ENCODE assay signal across 8 cellular contexts in the genomic region with DNA sequence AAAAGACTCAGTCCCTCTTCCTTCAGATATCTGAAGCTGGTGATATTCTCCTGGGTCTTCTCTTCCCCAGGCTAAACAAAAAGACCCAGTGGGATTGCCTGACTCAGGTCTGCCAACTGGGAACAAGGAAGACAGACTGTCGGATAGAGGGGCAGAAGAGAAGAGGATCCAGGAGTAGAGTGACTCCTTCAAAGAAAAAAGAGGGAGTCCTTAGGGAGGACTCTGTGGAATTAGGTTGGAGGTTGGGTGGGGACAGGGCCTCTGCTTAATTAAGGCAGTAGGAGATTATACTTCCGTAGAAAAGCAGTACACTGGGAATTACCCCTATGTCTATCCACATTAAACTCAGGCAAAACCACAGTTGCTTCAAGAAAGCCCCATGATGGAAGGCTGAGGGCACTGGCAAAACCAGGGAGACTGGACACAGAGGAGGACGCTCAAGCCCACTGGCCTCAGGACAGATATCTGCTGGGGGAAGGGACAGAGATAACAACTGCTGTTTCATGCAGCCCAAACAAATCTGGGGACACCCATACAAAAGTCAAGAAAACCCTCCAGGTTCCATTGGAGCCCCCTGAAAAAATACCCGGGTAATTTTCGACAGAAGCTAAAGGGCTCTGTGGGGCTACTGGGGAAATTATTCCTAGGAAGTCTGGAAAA. TPM values are rescaled to one million over a fixed set of nuclear protein-coding genes. Genes with fewer than 3 reads are reported as not detected.
DNase-seq lines count a peak whose midpoint lies in the region; ATAC-seq and TF ChIP-seq lines count a peak whose summit lies in the region.

No MANE protein-coding gene starts in this region.

- peaks cover 0 to 63% (median 35%) of the 10 kb centered on the region in 4 donors for H3K4me1 ChIP-seq in right lobe of liver
- peaks cover 0 to 2% of the 10 kb centered on the region in 2 donors for H3K4me1 ChIP-seq in aorta (ENCODE audit: control insufficient read depth in 1 of 2, insufficient read depth in 2 of 2, low read length in 2 of 2)

- ATAC-seq in stimulated activated naive CD8-positive, alpha-beta T cell treated with anti-CD3 and anti-CD28 coated beads, Interleukin-15, Interleukin-2, amounts not matched to agents 100 U/mL and 50 U/mL, for 24 hours = no peak
- ATAC-seq in activated T-cell treated with anti-CD3 and anti-CD28 coated beads, Interleukin-2, amount 50 U/mL, for 72 hours (replicated peaks in 1 of 2) = peak; percentile 4 to 12
- ATAC-seq in right lobe of liver (no peak), aorta (ENCODE audit: low FRiP score) (no peak)

- no peak for TF ChIP-seq CTCF in right lobe of liver (IDR thresholded peaks at IDR 0.05)

- TF ChIP-seq POLR2A in right lobe of liver (IDR thresholded peaks at IDR 0.05) = no peak

- no peaks in the 10 kb centered on the region for H3K9me3 Mint-ChIP-seq in stimulated activated naive CD8-positive, alpha-beta T cell treated with anti-CD3 and anti-CD28 coated beads, Interleukin-15, Interleukin-2, amounts not matched to agents 100 ng/mL and 50 ng/mL, for 24 hours
- H3K9me3 Mint-ChIP-seq in activated T-cell treated with anti-CD3 and anti-CD28 coated beads, Interleukin-2, amount 50 U/mL, for 72 hours = peaks cover 0 to 2% of the 10 kb centered on the region in 2 donors

- peak overlapping the region; percentile 96 for H3K4me3 Mint-ChIP-seq in stimulated activated naive CD8-positive, alpha-beta T cell treated with anti-CD3 and anti-CD28 coated beads, Interleukin-15, Interleukin-2, amounts not matched to agents 100 ng/mL and 50 ng/mL, for 24 hours
- H3K4me3 Mint-ChIP-seq in activated T-cell treated with anti-CD3 and anti-CD28 coated beads, Interleukin-2, amount 50 U/mL, for 72 hours = peak overlapping the region; percentile 95 to 96

- H3K36me3 ChIP-seq in right lobe of liver (no peaks in the 10 kb centered on the region), aorta (ENCODE audit: control insufficient read depth in 1 of 2, insufficient read depth in 2 of 2, low read length in 1 of 2) (peaks cover 0 to 2% of the 10 kb centered on the region in 2 donors), MG63 (peaks cover 72% of the 10 kb centered on the region)

- 65% methylated on average over 5 of the region's 5 CpGs for WGBS in right lobe of liver (ENCODE audit: insufficient coverage, low coverage, low lambda C conversion rate, missing lambda C conversion rate)
- 61 to 64% methylated on average over 5 of the region's 5 CpGs for WGBS in aorta, 2 donors

- peaks cover 71% of the 10 kb centered on the region for H3K4me1 Mint-ChIP-seq in stimulated activated naive CD8-positive, alpha-beta T cell treated with anti-CD3 and anti-CD28 coated beads, Interleukin-15, Interleukin-2, amounts not matched to agents 100 ng/mL and 50 ng/mL, for 24 hours (ENCODE audit: low read depth)
- H3K4me1 Mint-ChIP-seq in activated T-cell treated with anti-CD3 and anti-CD28 coated beads, Interleukin-2, amount 50 U/mL, for 72 hours (ENCODE audit: low read depth) = peaks cover 68% of the 10 kb centered on the region

- peak overlapping the region; percentile 98 for H3K27ac Mint-ChIP-seq in stimulated activated naive CD8-positive, alpha-beta T cell treated with anti-CD3 and anti-CD28 coated beads, Interleukin-15, Interleukin-2, amounts not matched to agents 100 ng/mL and 50 ng/mL, for 24 hours
- H3K27ac Mint-ChIP-seq in activated T-cell treated with anti-CD3 and anti-CD28 coated beads, Interleukin-2, amount 50 U/mL, for 72 hours = peak overlapping the region; percentile 97

- intact Hi-C loops in right lobe of liver (cut with DNase I) = no loop called here
- intact Hi-C loops in aorta (cut with DNase I) = no loop called here

- H3K36me3 Mint-ChIP-seq in stimulated activated naive CD8-positive, alpha-beta T cell treated with anti-CD3 and anti-CD28 coated beads, Interleukin-15, Interleukin-2, amounts not matched to agents 100 ng/mL and 50 ng/mL, for 24 hours (ENCODE audit: low read depth) = peaks cover 98% of the 10 kb centered on the region
- H3K36me3 Mint-ChIP-seq in activated T-cell treated with anti-CD3 and anti-CD28 coated beads, Interleukin-2, amount 50 U/mL, for 72 hours (ENCODE audit: insufficient read depth in 2 of 2) = peaks cover 48 to 75% of the 10 kb centered on the region in 2 donors

- no peaks in the 10 kb centered on the region for H3K9me3 ChIP-seq in right lobe of liver
- no peaks in the 10 kb centered on the region for H3K9me3 ChIP-seq in aorta (ENCODE audit: control insufficient read depth, low read length)
- H3K9me3 ChIP-seq in MG63 = no peaks in the 10 kb centered on the region

- H3K4me3 ChIP-seq in right lobe of liver (no peak overlapping the region), aorta (ENCODE audit: low read length in 2 of 2) (peak overlapping the region in 1 of 2 donors; percentile 36), MG63 (no peak overlapping the region)

- H3K27me3 ChIP-seq in right lobe of liver = no peaks in the 10 kb centered on the region
- no peaks in the 10 kb centered on the region for H3K27me3 ChIP-seq in aorta (ENCODE audit: control insufficient read depth in 1 of 2, insufficient read depth in 2 of 2, low read length in 1 of 2)
- no peaks in the 10 kb centered on the region for H3K27me3 ChIP-seq in MG63

- DNase-seq in stimulated activated naive CD8-positive, alpha-beta T cell treated with anti-CD3 and anti-CD28 coated beads, Interleukin-15, Interleukin-2, amounts not matched to agents 100 U/mL and 50 U/mL, for 24 hours = no peak
- DNase-seq in activated T-cell treated with anti-CD3 and anti-CD28 coated beads, Interleukin-2, amount 50 U/mL, for 72 hours = no peak
- DNase-seq in right lobe of liver = no peak
- DNase-seq in aorta = no peak
- no peak for DNase-seq in HCEC 1CT
- DNase-seq in stimulated activated CD8-positive, alpha-beta memory T cell treated with anti-CD3 and anti-CD28 coated beads, Interleukin-4, amount 100 ng/mL, for 48 hours = no peak
- no peak for DNase-seq in MG63

- no peaks in the 10 kb centered on the region for H3K27me3 Mint-ChIP-seq in stimulated activated naive CD8-positive, alpha-beta T cell treated with anti-CD3 and anti-CD28 coated beads, Interleukin-15, Interleukin-2, amounts not matched to agents 100 ng/mL and 50 ng/mL, for 24 hours
- no peaks in the 10 kb centered on the region for H3K27me3 Mint-ChIP-seq in activated T-cell treated with anti-CD3 and anti-CD28 coated beads, Interleukin-2, amount 50 U/mL, for 72 hours (ENCODE audit: low read depth)

- H3K27ac ChIP-seq in right lobe of liver (peak overlapping the region in 2 of 3 donors; percentile 0 to 29), aorta (ENCODE audit: low read depth in 1 of 2, low read length in 2 of 2) (peak overlapping the region; percentile 64 to 93)

RNA-seq across cellular contexts. Expression of a gene that starts 5.7 kb away (rescaled TPM):
- total RNA-seq in activated T-cell treated with anti-CD3 and anti-CD28 coated beads, Interleukin-2, amount 50 U/mL, for 72 hours = 100 to 1,000 TPM; 120 to 152 TPM
- total RNA-seq in right lobe of liver (10 to 100 TPM; 30.5 to 96.1 (median 63.4) TPM), aorta (100 to 1,000 TPM in 1 of 2 donors, 10 to 100 TPM in 1; 69.1 to 107 TPM)
- polyA plus RNA-seq in aorta = 100 to 1,000 TPM; 103 to 104 TPM
- total RNA-seq in MG63 (2014; rRNA removed; shearing (Covaris generic); ENCODE audit: low replicate concordance) = 63.0 and 64.2 TPM in 2 replicates

RNA-seq across cellular contexts. Expression of a gene that starts 22.1 kb away (rescaled TPM):
- total RNA-seq in activated T-cell treated with anti-CD3 and anti-CD28 coated beads, Interleukin-2, amount 50 U/mL, for 72 hours = 100 to 1,000 TPM; 114 to 132 TPM
- 1 to 10 TPM in 5 of 6 experiments, under 1 TPM in 1; 0.56 to 8.3 (median 2.8) TPM for total RNA-seq in right lobe of liver
- total RNA-seq in aorta = 1 to 10 TPM in 1 of 2 donors, under 1 TPM in 1; 0.75 to 2.1 TPM
- polyA plus RNA-seq in aorta = 1 to 10 TPM; 1.6 to 5.4 TPM
- 123 and 139 TPM in 2 replicates for total RNA-seq in MG63 (2014; rRNA removed; shearing (Covaris generic); ENCODE audit: low replicate concordance)

Comparison
In these comparisons a context has a peak if more than half of its experiments do, and no peak if none do; other contexts are left out.
1. ATAC-seq: peak in activated T-cell treated with anti-CD3 and anti-CD28 coated beads, Interleukin-2, amount 50 U/mL, for 72 hours (2 of 2); none in stimulated activated naive CD8-positive, alpha-beta T cell treated with anti-CD3 and anti-CD28 coated beads, Interleukin-15, Interleukin-2, amounts not matched to agents 100 U/mL and 50 U/mL, for 24 hours (single experiment), right lobe of liver (0 of 4) and aorta (single experiment).
2. RNA of a gene that starts 22.1 kb away (total RNA-seq): 114 to 132 TPM in activated T-cell treated with anti-CD3 and anti-CD28 coated beads, Interleukin-2, amount 50 U/mL, for 72 hours and 123 to 139 TPM in MG63; 0.56 to 8.3 TPM in right lobe of liver and 0.75 to 2.1 TPM in aorta; every median in the first group is over 10 times any median in the second.